20 cellular contexts compared by ENCODE assay signal in the genomic region with DNA sequence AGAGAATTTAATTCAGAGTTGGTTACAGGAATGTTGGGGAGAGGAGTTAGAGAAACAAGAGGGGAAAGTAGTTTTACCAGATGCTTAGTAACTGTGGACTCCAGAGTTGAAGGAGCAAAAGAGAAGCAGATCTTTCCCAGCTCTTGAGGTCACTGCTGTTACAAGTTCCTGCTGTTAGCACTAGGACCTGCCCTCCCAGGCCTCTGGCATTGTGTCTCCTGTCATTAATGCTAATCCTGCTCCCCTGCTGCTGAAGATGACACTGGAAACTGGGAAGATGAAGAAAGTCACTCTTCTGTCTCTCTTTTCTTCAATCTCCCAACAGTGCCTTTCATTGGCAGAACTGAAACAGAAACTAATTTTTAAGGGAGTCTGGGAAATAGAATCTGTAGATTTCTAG.
DNase-seq lines count a peak whose midpoint lies in the region; ATAC-seq and TF ChIP-seq lines count a peak whose summit lies in the region.
"Had no signal": no experiment of that assay in that cellular context is flagged by ENCODE, and none has a peak within 500 bp of the region (broad histone marks: within the 10 kb centered on the region; RNA-seq: fewer than 3 reads in every experiment).

No MANE protein-coding gene starts in this region.

- H3K27ac ChIP-seq in mesendoderm (ENCODE audit: low read depth, low read length) (no peak overlapping the region), GM23248 (no peak overlapping the region)
- H3K27ac ChIP-seq: 22Rv1, HL-60 had no signal

- no peak overlapping the region for H3K9ac ChIP-seq in adipocyte (ENCODE audit: low read length)
- H3K9ac ChIP-seq in mesendoderm (ENCODE audit: low read length), result no peak overlapping the region
- H3K9ac ChIP-seq in GM23248, result no peak overlapping the region

- H3K36me3 ChIP-seq in adipocyte (ENCODE audit: control insufficient read depth, insufficient read depth, low read length, severe bottlenecking) (no peaks in the 10 kb centered on the region), mesendoderm (ENCODE audit: control insufficient read depth, insufficient read depth, low read length) (no peaks in the 10 kb centered on the region), GM23248 (ENCODE audit: low read depth) (no peaks in the 10 kb centered on the region)

- H3F3A ChIP-seq in GM23248 (ENCODE audit: insufficient read depth), result no peaks in the 10 kb centered on the region

- H3K27me3 ChIP-seq in adipocyte (replicated peaks; ENCODE audit: control insufficient read depth, insufficient read depth, low read length) (no peaks in the 10 kb centered on the region), mesendoderm (ENCODE audit: insufficient read depth, low read length, poor library complexity) (no peaks in the 10 kb centered on the region), GM23248 (replicated peaks; ENCODE audit: insufficient read depth) (no peaks in the 10 kb centered on the region)

- H3K56ac ChIP-seq in mesendoderm (ENCODE audit: low read length), result no peak overlapping the region

- peaks cover 22% of the 10 kb centered on the region for H3K4me1 Mint-ChIP-seq in nephron progenitor cell
- H3K4me1 Mint-ChIP-seq in natural killer cell treated with Interleukin-12 subunit alpha and Interleukin-12 subunit beta and Interleukin-15 and Interleukin-18, amount 100 ng/mL, for 72 hours (ENCODE audit: low read depth in 2 of 2), result peaks cover 0 to 3% of the 10 kb centered on the region in 2 donors
- H3K4me1 Mint-ChIP-seq: CD4-positive, alpha-beta memory T cell; IgD-negative memory B cell had no signal

- ATAC-seq in natural killer cell treated with Interleukin-12 subunit alpha and Interleukin-12 subunit beta and Interleukin-15 and Interleukin-18, amount 100 ng/mL, for 72 hours, result no peak
- ATAC-seq: HCT116, Panc1 had no signal

- H3K4ac ChIP-seq in mesendoderm (ENCODE audit: low read depth, low read length), result no peak overlapping the region

- no peak overlapping the region for H3K23ac ChIP-seq in mesendoderm (ENCODE audit: low read length)

- H3K27ac Mint-ChIP-seq in nephron progenitor cell, result no peak overlapping the region
- no peak overlapping the region for H3K27ac Mint-ChIP-seq in natural killer cell treated with Interleukin-12 subunit alpha and Interleukin-12 subunit beta and Interleukin-15 and Interleukin-18, amount 100 ng/mL, for 72 hours
- H3K27ac Mint-ChIP-seq: CD4-positive, alpha-beta memory T cell; IgD-negative memory B cell had no signal

- in situ Hi-C loops in GM23248 (cut with MboI), result no loop called here

- H3K4me3 Mint-ChIP-seq in nephron progenitor cell, result no peak overlapping the region
- no peak overlapping the region for H3K4me3 Mint-ChIP-seq in natural killer cell treated with Interleukin-12 subunit alpha and Interleukin-12 subunit beta and Interleukin-15 and Interleukin-18, amount 100 ng/mL, for 72 hours
- H3K4me3 Mint-ChIP-seq: CD4-positive, alpha-beta memory T cell; IgD-negative memory B cell had no signal

- H3K9me3 ChIP-seq in adipocyte (ENCODE audit: control insufficient read depth, low read length) (no peaks in the 10 kb centered on the region), GM23248 (ENCODE audit: low read depth) (no peaks in the 10 kb centered on the region)

- H2AFZ ChIP-seq in GM23248, result no peak overlapping the region

- no peak overlapping the region for H2BK120ac ChIP-seq in mesendoderm (ENCODE audit: low read depth, low read length)

- no peak overlapping the region for H3K18ac ChIP-seq in mesendoderm (ENCODE audit: low read length)

- H3K9me3 Mint-ChIP-seq in nephron progenitor cell, result no peaks in the 10 kb centered on the region
- H3K9me3 Mint-ChIP-seq in natural killer cell treated with Interleukin-12 subunit alpha and Interleukin-12 subunit beta and Interleukin-15 and Interleukin-18, amount 100 ng/mL, for 72 hours, result peaks cover 5% of the 10 kb centered on the region

- no peak overlapping the region for H2BK15ac ChIP-seq in mesendoderm (replicated peaks; ENCODE audit: low read depth)

- H3K36me3 Mint-ChIP-seq in nephron progenitor cell (ENCODE audit: low read depth), result no peaks in the 10 kb centered on the region
- no peaks in the 10 kb centered on the region for H3K36me3 Mint-ChIP-seq in natural killer cell treated with Interleukin-12 subunit alpha and Interleukin-12 subunit beta and Interleukin-15 and Interleukin-18, amount 100 ng/mL, for 72 hours
- H3K36me3 Mint-ChIP-seq: CD4-positive, alpha-beta memory T cell; IgD-negative memory B cell had no signal

- H3K4me1 ChIP-seq in adipocyte (ENCODE audit: control insufficient read depth, insufficient read depth, low read length) (no peaks in the 10 kb centered on the region), mesendoderm (ENCODE audit: control insufficient read depth, low read depth, low read length) (peaks cover 4% of the 10 kb centered on the region), GM23248 (ENCODE audit: insufficient read depth) (no peaks in the 10 kb centered on the region)

- no peak overlapping the region for H2BK5ac ChIP-seq in mesendoderm (ENCODE audit: low read length)

- no peaks in the 10 kb centered on the region for H3K9me2 ChIP-seq in GM23248 (ENCODE audit: insufficient read depth)

- no peak overlapping the region for H4K5ac ChIP-seq in mesendoderm (ENCODE audit: low read length)

- H4K20me1 ChIP-seq in GM23248 (ENCODE audit: insufficient read depth), result no peaks in the 10 kb centered on the region

- no peak overlapping the region for H4K8ac ChIP-seq in mesendoderm (ENCODE audit: low read depth, low read length)

- no peaks in the 10 kb centered on the region for H3K27me3 Mint-ChIP-seq in nephron progenitor cell (ENCODE audit: low read depth, poor library complexity)
- H3K27me3 Mint-ChIP-seq in natural killer cell treated with Interleukin-12 subunit alpha and Interleukin-12 subunit beta and Interleukin-15 and Interleukin-18, amount 100 ng/mL, for 72 hours, result no peaks in the 10 kb centered on the region
- H3K27me3 Mint-ChIP-seq: CD4-positive, alpha-beta memory T cell; IgD-negative memory B cell had no signal

- H3K79me2 ChIP-seq in mesendoderm (ENCODE audit: control insufficient read depth, insufficient read depth, low read length) (no peaks in the 10 kb centered on the region), GM23248 (ENCODE audit: insufficient read depth) (no peaks in the 10 kb centered on the region)

- H3K79me1 ChIP-seq in mesendoderm (ENCODE audit: low read length), result no peaks in the 10 kb centered on the region

- DNase-seq in NCI-H82 (lab: John Stamatoyannopoulos, UW), result peak; percentile 8
- DNase-seq in NCI-H82 treated with DMSO at 0.1 percent for 48 hours (lab: John Stamatoyannopoulos, UW; ENCODE audit: unreplicated experiment), result no peak
- DNase-seq in adipocyte (ENCODE audit: low read depth), result peak; percentile 15
- peak; percentile 62 for DNase-seq in mesendoderm
- no peak for DNase-seq in SIG-M5 treated with dmso at 0.1 percent for 504 hours (lab: John Stamatoyannopoulos, UW; ENCODE audit: unreplicated experiment)
- no peak for DNase-seq in GM23248
- DNase-seq in nephron progenitor cell, result no peak
- no peak for DNase-seq in natural killer cell treated with Interleukin-12 subunit alpha and Interleukin-12 subunit beta and Interleukin-15 and Interleukin-18, amount 100 ng/mL, for 72 hours (ENCODE audit: low spot score)
- DNase-seq: CD4-positive, alpha-beta memory T cell; DMS79; Kasumi-1; NCI-H1417 treated with DMSO at 0.1 percent for 48 hours; NCI-H1930; NCI-H446; NCI-H69 had no signal

- H3K4me3 ChIP-seq in adipocyte (ENCODE audit: low read length), result no peak overlapping the region
- no peak overlapping the region for H3K4me3 ChIP-seq in mesendoderm (ENCODE audit: low read length)
- no peak overlapping the region for H3K4me3 ChIP-seq in GM23248

- TF ChIP-seq CTCF in nephron progenitor cell (IDR thresholded peaks at IDR 0.05), result no peak

- H2AK5ac ChIP-seq in mesendoderm (ENCODE audit: low read length), result no peak overlapping the region

- H3K4me2 ChIP-seq in mesendoderm (ENCODE audit: low read length) (no peak overlapping the region), GM23248 (ENCODE audit: unreplicated experiment) (no peak overlapping the region)

Comparison
In these comparisons a context has a peak if more than half of its experiments do, and no peak if none do; other contexts are left out.
1. DNase-seq: peak in NCI-H82 (single experiment), adipocyte (single experiment) and mesendoderm (single experiment); none in NCI-H82 treated with DMSO at 0.1 percent for 48 hours (single experiment), SIG-M5 treated with dmso at 0.1 percent for 504 hours (single experiment), GM23248 (single experiment), nephron progenitor cell (single experiment) and natural killer cell treated with Interleukin-12 subunit alpha and Interleukin-12 subunit beta and Interleukin-15 and Interleukin-18, amount 100 ng/mL, for 72 hours (single experiment).